8 cellular contexts compared by ENCODE assay signal in genomic region chr19:48169974-48170803, GRCh38. TPM values are rescaled to one million over a fixed set of nuclear protein-coding genes. Genes with fewer than 3 reads are reported as not detected.
A peak's percentile ranks its signal among the peaks of the same experiment; 100 is the strongest.
DNase-seq lines count a peak whose midpoint lies in the region; ATAC-seq and TF ChIP-seq lines count a peak whose summit lies in the region.

TSS of gene LIG1 (minus strand) at chr19:48170344. CDS start at chr19:48165566, 4,778 bp downstream.
TSS of gene ZSWIM9 (plus strand) at chr19:48170680. CDS start at chr19:48171803, 1,123 bp downstream.

- no peaks in the 10 kb centered on the region for H3F3A ChIP-seq in smooth muscle cell (ENCODE audit: low read depth)

- H3K36me3 ChIP-seq in WERI-Rb-1 (peaks cover 36% of the 10 kb centered on the region), mammary epithelial cell (ENCODE audit: insufficient read depth, low read length) (peaks cover 4% of the 10 kb centered on the region), smooth muscle cell (ENCODE audit: low read depth) (no peaks in the 10 kb centered on the region)

- in situ Hi-C loops in mammary epithelial cell (cut with MboI; ENCODE audit: low sequenced_read_pairs in 2 of 2): no loop called here

- dilution Hi-C loops in mammary epithelial cell (cut with HindIII; ENCODE audit: low sequenced_read_pairs): loop anchor here (5.0 kb wide), 1 partner anchor 38 kb away; no protein-coding TSS in a partner anchor

- H3K79me2 ChIP-seq in mammary epithelial cell (ENCODE audit: insufficient read depth, low read length): peaks cover 61% of the 10 kb centered on the region
- H3K79me2 ChIP-seq in smooth muscle cell (ENCODE audit: low read depth): peaks cover 9% of the 10 kb centered on the region

- H3K27ac ChIP-seq in AG04450 (ENCODE audit: low read depth, low read length) (peak within 1 kb of the TSS; percentile 80), WERI-Rb-1 (peak within 1 kb of the TSS; percentile 99), mammary epithelial cell (ENCODE audit: insufficient read depth, low read depth, low read length) (peak within 1 kb of the TSS; percentile 71), smooth muscle cell (ENCODE audit: low read depth) (peak within 1 kb of the TSS; percentile 69)

- H3K4me3 ChIP-seq in AG04450 (ENCODE audit: low read depth, low read length) (peak within 1 kb of the TSS; percentile 92), WERI-Rb-1 (ENCODE audit: low read depth, low read length) (peak within 1 kb of the TSS; percentile 70), mammary epithelial cell (replicated peaks in 1 of 3; ENCODE audit: insufficient read depth in 1 of 3, low read depth in 2 of 3, low read length in 3 of 3) (peak within 1 kb of the TSS; percentile 93 to 100 (median 97)), smooth muscle cell (peak within 1 kb of the TSS; percentile 90)

- H3K9me3 ChIP-seq in AG04450 (ENCODE audit: control insufficient read depth, insufficient read depth, low read length) (no peaks in the 10 kb centered on the region; the same call in 1 of the 2 replicates), WERI-Rb-1 (ENCODE audit: severe bottlenecking) (no peaks in the 10 kb centered on the region), mammary epithelial cell (replicated peaks; ENCODE audit: insufficient read depth, low read length) (no peaks in the 10 kb centered on the region), smooth muscle cell (replicated peaks; ENCODE audit: low read depth) (no peaks in the 10 kb centered on the region)

- H3K4me2 ChIP-seq in mammary epithelial cell (ENCODE audit: insufficient read depth, low read depth, low read length): peak within 1 kb of the TSS; percentile 93
- H3K4me2 ChIP-seq in smooth muscle cell: peak within 1 kb of the TSS; percentile 94

- H3K9ac ChIP-seq in mammary epithelial cell (ENCODE audit: insufficient read depth, low read length) (peak within 1 kb of the TSS; percentile 84), smooth muscle cell (ENCODE audit: low read depth) (peak within 1 kb of the TSS; percentile 67)

- no TSS peak for BruUV-seq in mammary epithelial cell (replicated peaks; lab: Mats Ljungman, UMichigan)

- POLR2A ChIA-PET in AG04450 (lab: Yijun Ruan, JAX): interaction anchor here (1.5 kb wide), 1 partner anchor 60 kb away, joined by 3 read pairs; the partner anchor contains the start of gene PLA2G4C

- H4K20me1 ChIP-seq in mammary epithelial cell (ENCODE audit: insufficient read depth, low read length): no peaks in the 10 kb centered on the region
- no peaks in the 10 kb centered on the region for H4K20me1 ChIP-seq in smooth muscle cell (ENCODE audit: low read depth)

- CTCF ChIA-PET in AG04450 (lab: Charles Lee): interaction anchor here (0.6 to 2.6 kb wide), 5 partner anchors 18 to 84 kb away, joined by 3 to 13 read pairs (median 5); no protein-coding TSS in a partner anchor
- CTCF ChIA-PET in mammary epithelial cell (lab: Charles Lee; ENCODE audit: low non-redundant PET): interaction anchor here (0.6 kb wide), 3 partner anchors 18 to 73 kb away, joined by 3 to 8 read pairs (median 6); no protein-coding TSS in a partner anchor

- 6% methylated on average over 7 of the region's 81 CpGs for WGBS in mammary epithelial cell (ENCODE audit: low coverage, missing lambda C conversion rate)
- under 1% methylated on average over 39 of the region's 81 CpGs for whole genome bisulfite sequencing in smooth muscle cell (ENCODE audit: low lambda C conversion rate)

- H2AFZ ChIP-seq in mammary epithelial cell (ENCODE audit: low read depth, low read length) (peak within 1 kb of the TSS; percentile 98), smooth muscle cell (ENCODE audit: low read depth) (peak within 1 kb of the TSS; percentile 95)

- TF ChIP-seq CTCF in AG04450 (IDR thresholded peaks at IDR 0.05; ENCODE audit: low read depth, low read length): 0 out of 2 replicates have a peak, but pooled peaks have one; percentile 4
- TF ChIP-seq CTCF in WERI-Rb-1 (IDR thresholded peaks at IDR 0.05; ENCODE audit: low read depth, low read length): no peak
- TF ChIP-seq CTCF in mammary epithelial cell (conservative IDR thresholded peaks at IDR 0.05 in 1 of 2, IDR thresholded peaks at IDR 0.05 in 1 of 2; ENCODE audit: extremely low read depth in 1 of 2, insufficient read depth in 1 of 2, low read depth in 1 of 2, low read length in 2 of 2): no peak
- TF ChIP-seq CTCF in smooth muscle cell (IDR thresholded peaks at IDR 0.05; ENCODE audit: borderline replicate concordance, insufficient read depth, poor library complexity, severe bottlenecking): no peak

- no peaks in the 10 kb centered on the region for H3K27me3 ChIP-seq in AG04450 (ENCODE audit: control insufficient read depth, insufficient read depth, low read length)
- H3K27me3 ChIP-seq in WERI-Rb-1 (ENCODE audit: insufficient read depth, low read depth, severe bottlenecking): no peaks in the 10 kb centered on the region
- H3K27me3 ChIP-seq in mammary epithelial cell (ENCODE audit: insufficient read depth, low read length): no peaks in the 10 kb centered on the region
- H3K27me3 ChIP-seq in smooth muscle cell (ENCODE audit: low read depth): no peaks in the 10 kb centered on the region

- DNase-seq in AG04450 (ENCODE audit: low read depth, low spot score) (peak; percentile 93), NCI-H2227 (lab: John Stamatoyannopoulos, UW; ENCODE audit: unreplicated experiment) (peak; percentile 94), WERI-Rb-1 (peak; percentile 95), mammary epithelial cell (peak; percentile 97), iPS-NIHi7 (ENCODE audit: extremely low spot score) (peak; percentile 98), smooth muscle cell (lab: John Stamatoyannopoulos, UW; ENCODE audit: unreplicated experiment) (peak; percentile 98)

- intact Hi-C loops in mammary epithelial cell (cut with micrococcal nuclease): loop anchor here (1.0 kb wide), 1 partner anchor 90 kb away; no protein-coding TSS in a partner anchor

- ATAC-seq in GM18873 (IDR thresholded peaks at IDR 0.05; ENCODE audit: low FRiP score, unreplicated experiment): peak; percentile 66
- peak; percentile 78 for ATAC-seq in HG03135 (IDR thresholded peaks at IDR 0.05; ENCODE audit: unreplicated experiment)

- H3K4me1 ChIP-seq in mammary epithelial cell (ENCODE audit: insufficient read depth, low read length) (peaks cover 10% of the 10 kb centered on the region), smooth muscle cell (ENCODE audit: low read depth) (peaks cover 9% of the 10 kb centered on the region)

RNA-seq across cellular contexts. Expression of gene LIG1, which starts in this region (rescaled TPM):
- polyA plus RNA-seq in AG04450 (2011; rRNA removed) (7.6 and 8.2 TPM in 2 replicates), mammary epithelial cell (46.2 TPM), smooth muscle cell (26.1 and 38.5 TPM in 2 replicates)
- 17.5 and 20.2 TPM in 2 replicates for polyA minus RNA-seq in AG04450 (2011; rRNA and poly(A)+ RNA removed)
- total RNA-seq in mammary epithelial cell (10 to 100 TPM; 14.0 to 55.7 TPM), smooth muscle cell (9.8 and 16.5 TPM in 2 replicates)
- 32.1 TPM for polyA minus RNA-seq in mammary epithelial cell

RNA-seq across cellular contexts. Expression of gene ZSWIM9, which starts in this region (rescaled TPM):
- polyA plus RNA-seq in AG04450 (2011; rRNA removed): 0.66 and 0.83 TPM in 2 replicates
- 0.32 and 0.83 TPM in 2 replicates for polyA minus RNA-seq in AG04450 (2011; rRNA and poly(A)+ RNA removed)
- total RNA-seq in mammary epithelial cell: 1 to 10 TPM; 1.8 to 6.4 TPM
- 0.36 TPM for polyA plus RNA-seq in mammary epithelial cell
- polyA minus RNA-seq in mammary epithelial cell: 0.21 TPM
- total RNA-seq in smooth muscle cell: 0.18 and 1.3 TPM in 2 replicates
- polyA plus RNA-seq in smooth muscle cell: 1.3 and 1.6 TPM in 2 replicates

Comparison
In these comparisons a context has a peak if more than half of its experiments do, and no peak if none do; other contexts are left out.
1. Peak in every context shown above with its lines: DNase-seq, ATAC-seq, H3K4me3 ChIP-seq and H3K27ac ChIP-seq.